In the genomic region with DNA sequence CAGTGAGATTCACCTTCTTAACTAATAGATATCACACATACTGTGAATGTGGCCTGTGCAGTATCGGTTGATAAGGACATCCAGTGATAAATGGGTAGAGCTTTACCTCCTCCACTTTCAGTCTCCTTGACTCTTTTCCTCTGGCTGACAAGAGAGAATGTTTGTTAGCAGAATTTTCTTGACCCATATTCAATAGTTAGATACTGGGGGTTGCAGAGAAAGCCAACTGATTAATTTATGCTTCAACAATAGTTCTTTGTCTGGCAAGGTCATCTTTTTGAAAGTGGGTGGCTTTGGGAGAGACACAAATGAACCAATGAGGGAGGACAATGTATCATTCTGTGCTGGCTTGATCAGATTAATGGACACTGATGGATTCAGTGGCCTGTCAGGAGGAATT, we compare ENCODE assay signal across 22 cellular contexts. TPM values are rescaled to one million over a fixed set of nuclear protein-coding genes. Genes with fewer than 3 reads are reported as not detected.
A peak's percentile ranks its signal among the peaks of the same experiment; 100 is the strongest.
DNase-seq lines count a peak whose midpoint lies in the region; TF ChIP-seq lines count a peak whose summit lies in the region.
"Had no signal": no experiment of that assay in that cellular context is flagged by ENCODE, and none has a peak within 500 bp of the region (broad histone marks: within the 10 kb centered on the region; RNA-seq: fewer than 3 reads in every experiment).

No MANE protein-coding gene starts in this region.

- no peaks in the 10 kb centered on the region for H4K20me1 ChIP-seq in Karpas-422 (ENCODE audit: insufficient read depth, low read depth, low read length)

- no peak overlapping the region for H3K9ac ChIP-seq in Karpas-422 (ENCODE audit: low read length)

- H3K9me3 ChIP-seq in Karpas-422 (ENCODE audit: low read length) = no peaks in the 10 kb centered on the region
- H3K9me3 ChIP-seq: MG63 had no signal

- no peak overlapping the region for H3K4me3 ChIP-seq in Karpas-422 (ENCODE audit: low read length)
- H3K4me3 ChIP-seq: MG63, SK-N-MC had no signal

- peak; percentile 72 for DNase-seq in Ammon's horn (ENCODE audit: low spot score)
- peak in 6 of 61 donors; percentile 1 to 22 (median 2) for DNase-seq in caudate nucleus (lab: John Stamatoyannopoulos, UW)
- no peak for DNase-seq in mesothelial cell of epicardium (ENCODE audit: low spot score in 2 of 2, unreplicated experiment in 2 of 2)
- DNase-seq in substantia nigra (lab: John Stamatoyannopoulos, UW) = peak in 5 of 49 donors; percentile 0 to 22 (median 12)
- no peak for DNase-seq in Karpas-422
- DNase-seq in glomerular visceral epithelial cell (ENCODE audit: extremely low spot score) = no peak
- DNase-seq in mesenteric fat pad (ENCODE audit: low spot score) = no peak
- DNase-seq: 8988T; CD8-positive, alpha-beta T cell; DMS153; Kasumi-1; MG63; NCI-H1048; NCI-H1417 treated with DMSO at 0.1 percent for 48 hours; NCI-H187; NCI-H446 treated with DMSO at 0.1 percent for 48 hours; NCI-H526 treated with DMSO at 0.1 percent for 48 hours; PC-3; RPMI8226; SHP77 had no signal

- no peak for TF ChIP-seq CTCF in mesothelial cell of epicardium (IDR thresholded peaks at IDR 0.05; ENCODE audit: unreplicated experiment)

- H3K9me2 ChIP-seq in Karpas-422 (replicated peaks; ENCODE audit: insufficient read depth, low read length) = no peaks in the 10 kb centered on the region

- H3K4me1 Mint-ChIP-seq in mesothelial cell of epicardium = peaks cover 59% of the 10 kb centered on the region
- H3K4me1 Mint-ChIP-seq: IgD-negative memory B cell had no signal

- no peaks in the 10 kb centered on the region for H3K27me3 ChIP-seq in Karpas-422 (ENCODE audit: low read length)
- H3K27me3 ChIP-seq: MG63 had no signal

- H3K9me3 Mint-ChIP-seq in mesothelial cell of epicardium = peaks cover 12% of the 10 kb centered on the region
- H3K9me3 Mint-ChIP-seq: CD8-positive, alpha-beta T cell; IgD-negative memory B cell had no signal

- peaks cover 7% of the 10 kb centered on the region for H3K36me3 Mint-ChIP-seq in mesothelial cell of epicardium
- H3K36me3 Mint-ChIP-seq: CD8-positive, alpha-beta T cell had no signal

- H3K4me3 Mint-ChIP-seq in mesothelial cell of epicardium = no peak overlapping the region
- H3K4me3 Mint-ChIP-seq: CD8-positive, alpha-beta T cell; IgD-negative memory B cell had no signal

- H3K27ac Mint-ChIP-seq in mesothelial cell of epicardium = peak overlapping the region; percentile 81
- H3K27ac Mint-ChIP-seq: CD8-positive, alpha-beta T cell; IgD-negative memory B cell had no signal

- no peaks in the 10 kb centered on the region for H3K79me2 ChIP-seq in Karpas-422 (ENCODE audit: low read length)

- H3K27ac ChIP-seq in caudate nucleus (ENCODE audit: low read depth, low read length) = peak overlapping the region; percentile 92
- peak overlapping the region; percentile 76 for H3K27ac ChIP-seq in substantia nigra (ENCODE audit: low read depth, low read length, poor library complexity, severe bottlenecking)
- H3K27ac ChIP-seq in Karpas-422 (ENCODE audit: low read length) = no peak overlapping the region
- H3K27ac ChIP-seq: SK-N-MC had no signal

- no peak overlapping the region for H2AFZ ChIP-seq in Karpas-422 (ENCODE audit: low read length)

- no peaks in the 10 kb centered on the region for H3K4me1 ChIP-seq in Karpas-422 (ENCODE audit: low read length)

- no peaks in the 10 kb centered on the region for H3K36me3 ChIP-seq in Karpas-422 (ENCODE audit: insufficient read depth, low read length)
- H3K36me3 ChIP-seq: MG63 had no signal

- no peaks in the 10 kb centered on the region for H3K27me3 Mint-ChIP-seq in mesothelial cell of epicardium (ENCODE audit: low read depth)
- H3K27me3 Mint-ChIP-seq: IgD-negative memory B cell had no signal

- no peak overlapping the region for H3K4me2 ChIP-seq in Karpas-422 (ENCODE audit: low read depth, low read length, poor library complexity, severe bottlenecking)

RNA-seq across cellular contexts. Expression of a gene that starts 30.3 kb away (rescaled TPM):
- total RNA-seq in mesothelial cell of epicardium = 2.4 to 2.7 TPM (median 2.6 TPM) in 3 replicates
- not detected in 2 replicates for total RNA-seq in Karpas-422 (2014; rRNA removed; shearing (Covaris generic); ENCODE audit: low replicate concordance)
- not detected for total RNA-seq in mesenteric fat pad
- total RNA-seq: CD8-positive, alpha-beta T cell had no signal

RNA-seq across cellular contexts. Expression of a gene that starts 46.0 kb away (rescaled TPM):
- total RNA-seq in mesothelial cell of epicardium (22.9 to 24.4 TPM (median 23.9 TPM) in 3 replicates), mesenteric fat pad (16.1 TPM)
- 34.1 and 59.1 TPM in 2 replicates for total RNA-seq in Karpas-422 (2014; rRNA removed; shearing (Covaris generic); ENCODE audit: low replicate concordance)

RNA-seq across cellular contexts. Expression of a gene that starts 46.3 kb away (rescaled TPM):
- 29.5 to 33.2 TPM (median 31.7 TPM) in 3 replicates for total RNA-seq in mesothelial cell of epicardium
- total RNA-seq in Karpas-422 (2014; rRNA removed; shearing (Covaris generic); ENCODE audit: low replicate concordance) = 22.8 and 48.6 TPM in 2 replicates
- 25.4 TPM for total RNA-seq in mesenteric fat pad
